ENCODE assay signal across 2 cellular contexts in the genomic region with DNA sequence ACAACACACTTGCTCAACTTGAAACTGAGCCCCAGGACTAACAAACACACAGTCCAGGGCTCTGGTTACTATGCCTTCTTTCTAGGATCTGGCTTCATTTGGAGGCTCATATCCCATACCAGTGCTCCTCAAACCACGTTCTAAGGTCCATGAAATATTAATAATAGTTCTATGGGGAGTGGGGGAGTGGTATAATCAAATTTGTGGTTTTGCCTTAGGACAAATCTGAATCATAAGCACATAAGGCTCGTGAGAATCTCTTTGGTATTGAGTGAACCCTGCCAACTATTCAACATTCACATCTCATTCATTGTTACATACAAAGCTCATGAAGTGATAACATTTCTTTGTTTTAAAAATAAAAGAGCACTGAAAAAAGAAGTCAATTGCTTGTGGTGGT.
TF ChIP-seq lines count a peak whose summit lies in the region.

No MANE protein-coding gene starts in this region.

TF ChIP-seq in SK-N-SH treated with all-trans-retinoic acid at 6 μM for 48 hours, 23 proteins besides CTCF, POLR2A, EP300 and RAD21 (continued from another document):
- TF ChIP-seq, protein P1, sequence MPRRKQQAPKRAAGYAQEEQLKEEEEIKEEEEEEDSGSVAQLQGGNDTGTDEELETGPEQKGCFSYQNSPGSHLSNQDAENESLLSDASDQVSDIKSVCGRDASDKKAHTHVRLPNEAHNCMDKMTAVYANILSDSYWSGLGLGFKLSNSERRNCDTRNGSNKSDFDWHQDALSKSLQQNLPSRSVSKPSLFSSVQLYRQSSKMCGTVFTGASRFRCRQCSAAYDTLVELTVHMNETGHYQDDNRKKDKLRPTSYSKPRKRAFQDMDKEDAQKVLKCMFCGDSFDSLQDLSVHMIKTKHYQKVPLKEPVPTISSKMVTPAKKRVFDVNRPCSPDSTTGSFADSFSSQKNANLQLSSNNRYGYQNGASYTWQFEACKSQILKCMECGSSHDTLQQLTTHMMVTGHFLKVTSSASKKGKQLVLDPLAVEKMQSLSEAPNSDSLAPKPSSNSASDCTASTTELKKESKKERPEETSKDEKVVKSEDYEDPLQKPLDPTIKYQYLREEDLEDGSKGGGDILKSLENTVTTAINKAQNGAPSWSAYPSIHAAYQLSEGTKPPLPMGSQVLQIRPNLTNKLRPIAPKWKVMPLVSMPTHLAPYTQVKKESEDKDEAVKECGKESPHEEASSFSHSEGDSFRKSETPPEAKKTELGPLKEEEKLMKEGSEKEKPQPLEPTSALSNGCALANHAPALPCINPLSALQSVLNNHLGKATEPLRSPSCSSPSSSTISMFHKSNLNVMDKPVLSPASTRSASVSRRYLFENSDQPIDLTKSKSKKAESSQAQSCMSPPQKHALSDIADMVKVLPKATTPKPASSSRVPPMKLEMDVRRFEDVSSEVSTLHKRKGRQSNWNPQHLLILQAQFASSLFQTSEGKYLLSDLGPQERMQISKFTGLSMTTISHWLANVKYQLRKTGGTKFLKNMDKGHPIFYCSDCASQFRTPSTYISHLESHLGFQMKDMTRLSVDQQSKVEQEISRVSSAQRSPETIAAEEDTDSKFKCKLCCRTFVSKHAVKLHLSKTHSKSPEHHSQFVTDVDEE (CRISPR knock-in tag; IDR thresholded peaks at IDR 0.05), result no peak
- TF ChIP-seq OSR1 (CRISPR knock-in tag; IDR thresholded peaks at IDR 0.05) (no peak), ZNF8 (CRISPR knock-in tag; IDR thresholded peaks at IDR 0.05) (no peak), ZFP3 (CRISPR knock-in tag; IDR thresholded peaks at IDR 0.05) (no peak), ZC3H10 (CRISPR knock-in tag; IDR thresholded peaks at IDR 0.05) (peak; percentile 83; the same call in 1 of the 2 replicates), ESRRG (CRISPR knock-in tag; IDR thresholded peaks at IDR 0.05) (no peak), GLIS3 (CRISPR knock-in tag; IDR thresholded peaks at IDR 0.05) (peak; percentile 58; the same call in 1 of the 2 replicates), ISL1 (CRISPR knock-in tag; IDR thresholded peaks at IDR 0.05) (peak; percentile 76)
- TF ChIP-seq, protein P2, sequence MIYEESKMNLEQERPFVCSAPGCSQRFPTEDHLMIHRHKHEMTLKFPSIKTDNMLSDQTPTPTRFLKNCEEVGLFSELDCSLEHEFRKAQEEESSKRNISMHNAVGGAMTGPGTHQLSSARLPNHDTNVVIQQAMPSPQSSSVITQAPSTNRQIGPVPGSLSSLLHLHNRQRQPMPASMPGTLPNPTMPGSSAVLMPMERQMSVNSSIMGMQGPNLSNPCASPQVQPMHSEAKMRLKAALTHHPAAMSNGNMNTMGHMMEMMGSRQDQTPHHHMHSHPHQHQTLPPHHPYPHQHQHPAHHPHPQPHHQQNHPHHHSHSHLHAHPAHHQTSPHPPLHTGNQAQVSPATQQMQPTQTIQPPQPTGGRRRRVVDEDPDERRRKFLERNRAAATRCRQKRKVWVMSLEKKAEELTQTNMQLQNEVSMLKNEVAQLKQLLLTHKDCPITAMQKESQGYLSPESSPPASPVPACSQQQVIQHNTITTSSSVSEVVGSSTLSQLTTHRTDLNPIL (CRISPR knock-in tag; IDR thresholded peaks at IDR 0.05; ENCODE audit: low read depth), result no peak

TF ChIP-seq in WTC11, 78 proteins besides CTCF, POLR2A, EP300 and RAD21 (continued from another document):
- TF ChIP-seq ZNF317 (CRISPR knock-in tag; IDR thresholded peaks at IDR 0.05; ENCODE audit: borderline replicate concordance, low read depth) (no peak), TP53 (CRISPR knock-in tag; IDR thresholded peaks at IDR 0.05) (no peak), ZNF219 (CRISPR knock-in tag; IDR thresholded peaks at IDR 0.05; ENCODE audit: borderline replicate concordance) (no peak), ZNF232 (CRISPR knock-in tag; IDR thresholded peaks at IDR 0.05) (no peak), ZNF121 (CRISPR knock-in tag; IDR thresholded peaks at IDR 0.05) (no peak)
- TF ChIP-seq, protein P3, sequence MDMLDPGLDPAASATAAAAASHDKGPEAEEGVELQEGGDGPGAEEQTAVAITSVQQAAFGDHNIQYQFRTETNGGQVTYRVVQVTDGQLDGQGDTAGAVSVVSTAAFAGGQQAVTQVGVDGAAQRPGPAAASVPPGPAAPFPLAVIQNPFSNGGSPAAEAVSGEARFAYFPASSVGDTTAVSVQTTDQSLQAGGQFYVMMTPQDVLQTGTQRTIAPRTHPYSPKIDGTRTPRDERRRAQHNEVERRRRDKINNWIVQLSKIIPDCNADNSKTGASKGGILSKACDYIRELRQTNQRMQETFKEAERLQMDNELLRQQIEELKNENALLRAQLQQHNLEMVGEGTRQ (CRISPR knock-in tag; IDR thresholded peaks at IDR 0.05), result no peak
- TF ChIP-seq, protein P4, sequence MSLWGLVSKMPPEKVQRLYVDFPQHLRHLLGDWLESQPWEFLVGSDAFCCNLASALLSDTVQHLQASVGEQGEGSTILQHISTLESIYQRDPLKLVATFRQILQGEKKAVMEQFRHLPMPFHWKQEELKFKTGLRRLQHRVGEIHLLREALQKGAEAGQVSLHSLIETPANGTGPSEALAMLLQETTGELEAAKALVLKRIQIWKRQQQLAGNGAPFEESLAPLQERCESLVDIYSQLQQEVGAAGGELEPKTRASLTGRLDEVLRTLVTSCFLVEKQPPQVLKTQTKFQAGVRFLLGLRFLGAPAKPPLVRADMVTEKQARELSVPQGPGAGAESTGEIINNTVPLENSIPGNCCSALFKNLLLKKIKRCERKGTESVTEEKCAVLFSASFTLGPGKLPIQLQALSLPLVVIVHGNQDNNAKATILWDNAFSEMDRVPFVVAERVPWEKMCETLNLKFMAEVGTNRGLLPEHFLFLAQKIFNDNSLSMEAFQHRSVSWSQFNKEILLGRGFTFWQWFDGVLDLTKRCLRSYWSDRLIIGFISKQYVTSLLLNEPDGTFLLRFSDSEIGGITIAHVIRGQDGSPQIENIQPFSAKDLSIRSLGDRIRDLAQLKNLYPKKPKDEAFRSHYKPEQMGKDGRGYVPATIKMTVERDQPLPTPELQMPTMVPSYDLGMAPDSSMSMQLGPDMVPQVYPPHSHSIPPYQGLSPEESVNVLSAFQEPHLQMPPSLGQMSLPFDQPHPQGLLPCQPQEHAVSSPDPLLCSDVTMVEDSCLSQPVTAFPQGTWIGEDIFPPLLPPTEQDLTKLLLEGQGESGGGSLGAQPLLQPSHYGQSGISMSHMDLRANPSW (CRISPR knock-in tag; conservative IDR thresholded peaks at IDR 0.05; ENCODE audit: low read depth), result no peak
TF ChIP-seq in WTC11: peak in this region for 0.
